In genomic region chr1:61692155-61692783, GRCh38 we compare ENCODE assay signal across 11 cellular contexts. TPM values are rescaled to one million over a fixed set of nuclear protein-coding genes. Genes with fewer than 3 reads are reported as not detected.
A peak's percentile ranks its signal among the peaks of the same experiment; 100 is the strongest.
DNase-seq lines count a peak whose midpoint lies in the region; TF ChIP-seq lines count a peak whose summit lies in the region.
"Had no signal": no experiment of that assay in that cellular context is flagged by ENCODE, and none has a peak within 500 bp of the region (broad histone marks: within the 10 kb centered on the region; RNA-seq: fewer than 3 reads in every experiment).

No MANE protein-coding gene starts in this region.

- H3K36me3 ChIP-seq in ACC112 (ENCODE audit: insufficient read depth, low read length), result 0 out of 2 replicates have a peak, but pooled peaks cover 5% of the 10 kb centered on the region
- peaks cover 5% of the 10 kb centered on the region for H3K36me3 ChIP-seq in brain microvascular endothelial cell (replicated peaks)

- DNase-seq in HT-29 (ENCODE audit: low spot score) (peak; percentile 21), brain microvascular endothelial cell (peak; percentile 45), iris pigment epithelial cell (ENCODE audit: low read depth) (peak; percentile 71), HPDE6-E6E7 (ENCODE audit: extremely low spot score) (no peak), NCI-H446 treated with DMSO at 0.1 percent for 48 hours (lab: John Stamatoyannopoulos, UW) (no peak), posterior cingulate gyrus (no peak)
- DNase-seq in stimulated activated CD4-positive, alpha-beta T cell treated with anti-CD3 and anti-CD28 coated beads, Interleukin-1b, Interleukin-23, amount 100 ng/mL, for 48 hours, result no peak
- DNase-seq: heart right ventricle, NCI-H1436 had no signal

- H3K79me2 ChIP-seq in ACC112 (ENCODE audit: control insufficient read depth, insufficient read depth, low read length, unreplicated experiment), result no peaks in the 10 kb centered on the region

- peaks cover 6% of the 10 kb centered on the region for H3K4me1 ChIP-seq in ACC112 (ENCODE audit: control insufficient read depth, insufficient read depth, low read length, unreplicated experiment)
- H3K4me1 ChIP-seq: BLaER1 treated with 17β-estradiol and CSF1 and Interleukin-3, amounts not matched to agents 10 nM and 100 nM; heart right ventricle had no signal

- peak overlapping the region; percentile 54 for H3K4me3 ChIP-seq in ACC112 (ENCODE audit: low read depth, low read length)
- H3K4me3 ChIP-seq in brain microvascular endothelial cell (ENCODE audit: low read depth, low read length), result no peak overlapping the region
- H3K4me3 ChIP-seq: BLaER1 treated with 17β-estradiol and CSF1 and Interleukin-3, amounts not matched to agents 10 nM and 100 nM; heart right ventricle had no signal

- no peak overlapping the region for H2AFZ ChIP-seq in ACC112 (ENCODE audit: low read length, unreplicated experiment)

- no peak for TF ChIP-seq CTCF in brain microvascular endothelial cell (IDR thresholded peaks at IDR 0.05; ENCODE audit: low read depth, low read length, missing control alignments)

- in situ Hi-C loops in brain microvascular endothelial cell (cut with HindIII; ENCODE audit: low pct_ligation_motif_present, low sequenced_read_pairs), result no loop called here

- intact Hi-C loops in posterior cingulate gyrus (cut with DNase I), result no loop called here

- H3K27me3 ChIP-seq in ACC112 (ENCODE audit: insufficient read depth, low read length) (no peaks in the 10 kb centered on the region), brain microvascular endothelial cell (replicated peaks) (no peaks in the 10 kb centered on the region)
- H3K27me3 ChIP-seq: BLaER1 treated with 17β-estradiol and CSF1 and Interleukin-3, amounts not matched to agents 10 nM and 100 nM; heart right ventricle had no signal

- H3K27ac ChIP-seq in ACC112 (ENCODE audit: low read depth, low read length) (peak overlapping the region; percentile 66), brain microvascular endothelial cell (no peak overlapping the region)
- H3K27ac ChIP-seq: BLaER1 treated with 17β-estradiol and CSF1 and Interleukin-3, amounts not matched to agents 10 nM and 100 nM had no signal

RNA-seq across cellular contexts. Expression of gene TM2D1, which starts 32.7 kb away (rescaled TPM):
- total RNA-seq in HT-29 (2014; rRNA removed; shearing (Covaris generic)), result 27.2 and 30.9 TPM in 2 replicates

RNA-seq across cellular contexts. Expression of gene PATJ, which starts 50.0 kb away (rescaled TPM):
- 28.3 and 33.8 TPM in 2 replicates for total RNA-seq in HT-29 (2014; rRNA removed; shearing (Covaris generic))

Comparison
In these comparisons a context has a peak if more than half of its experiments do, and no peak if none do; other contexts are left out.
1. DNase-seq: peak in HT-29 (single experiment), brain microvascular endothelial cell (single experiment) and iris pigment epithelial cell (single experiment); none in HPDE6-E6E7 (single experiment), stimulated activated CD4-positive, alpha-beta T cell treated with anti-CD3 and anti-CD28 coated beads, Interleukin-1b, Interleukin-23, amount 100 ng/mL, for 48 hours (single experiment), NCI-H446 treated with DMSO at 0.1 percent for 48 hours (single experiment) and posterior cingulate gyrus (0 of 10).